In genomic region chr14:21309238-21309636, GRCh38 we compare ENCODE assay signal across 9 cellular contexts. TPM values are rescaled to one million over a fixed set of nuclear protein-coding genes. Genes with fewer than 3 reads are reported as not detected.
DNase-seq lines count a peak whose midpoint lies in the region; ATAC-seq, FAIRE-seq and TF ChIP-seq lines count a peak whose summit lies in the region.
"Had no signal": no experiment of that assay in that cellular context is flagged by ENCODE, and none has a peak within 500 bp of the region (broad histone marks: within the 10 kb centered on the region; RNA-seq: fewer than 3 reads in every experiment).

No MANE protein-coding gene starts in this region.

- no peaks in the 10 kb centered on the region for H3K27me3 ChIP-seq in keratinocyte (ENCODE audit: control insufficient read depth, extremely low read depth, insufficient read depth, low read length)

- no peaks in the 10 kb centered on the region for H3K9me1 ChIP-seq in keratinocyte (ENCODE audit: control insufficient read depth, extremely low read depth, insufficient read depth, low read length)

- H3K9me3 Mint-ChIP-seq in activated naive CD4-positive, alpha-beta T cell treated with anti-CD3 and anti-CD28 coated beads, Interleukin-2, amount 50 U/mL, for 72 hours = no peaks in the 10 kb centered on the region
- no peaks in the 10 kb centered on the region for H3K9me3 Mint-ChIP-seq in stimulated activated naive CD8-positive, alpha-beta T cell treated with anti-CD3 and anti-CD28 coated beads, Interleukin-15, amount 100 ng/mL, for 72 hours

- peak overlapping the region; percentile 47 for H3K4me2 ChIP-seq in keratinocyte (ENCODE audit: control insufficient read depth, extremely low read depth, insufficient read depth, low read depth, low read length)

- peaks cover 26% of the 10 kb centered on the region for H3K4me1 Mint-ChIP-seq in stimulated activated naive CD8-positive, alpha-beta T cell treated with anti-CD3 and anti-CD28 coated beads, Interleukin-15, amount 100 ng/mL, for 72 hours

- no peak for FAIRE-seq in keratinocyte (lab: Jason Lieb, UNC)

- peak overlapping the region; percentile 77 to 79 for H3K4me3 Mint-ChIP-seq in stimulated activated naive CD8-positive, alpha-beta T cell treated with anti-CD3 and anti-CD28 coated beads, Interleukin-15, amount 100 ng/mL, for 72 hours

- H4K20me1 ChIP-seq in keratinocyte (ENCODE audit: control insufficient read depth, extremely low read depth, insufficient read depth, low read length) = no peaks in the 10 kb centered on the region

- no peak for ATAC-seq in activated naive CD4-positive, alpha-beta T cell treated with anti-CD3 and anti-CD28 coated beads, Interleukin-2, amount 50 U/mL, for 72 hours
- peak; percentile 19 for ATAC-seq in stimulated activated naive CD8-positive, alpha-beta T cell treated with anti-CD3 and anti-CD28 coated beads, Interleukin-15, amount 100 ng/mL, for 72 hours
- ATAC-seq in GM19397 (IDR thresholded peaks at IDR 0.05; ENCODE audit: unreplicated experiment) = no peak

- peak overlapping the region in 2 of 3 experiments; percentile 3 to 22 for H3K4me3 ChIP-seq in keratinocyte (ENCODE audit: control insufficient read depth in 2 of 3, extremely low read depth in 1 of 3, insufficient read depth in 2 of 3, low read depth in 1 of 3, low read length in 3 of 3)

- no peak for TF ChIP-seq CTCF in keratinocyte (optimal IDR thresholded peaks at IDR 0.05 in 1 of 3, IDR thresholded peaks at IDR 0.05 in 1 of 3, conservative IDR thresholded peaks at IDR 0.05 in 1 of 3; ENCODE audit: extremely low read depth in 1 of 3, insufficient read depth in 2 of 3, low read length in 3 of 3)

- H3K9ac ChIP-seq in keratinocyte (ENCODE audit: control insufficient read depth, extremely low read depth, insufficient read depth, low read length) = peak overlapping the region; percentile 80

- no peaks in the 10 kb centered on the region for H3K36me3 ChIP-seq in keratinocyte (ENCODE audit: control insufficient read depth in 2 of 2, extremely low read depth in 1 of 2, insufficient read depth in 2 of 2, low read length in 2 of 2)

- DNase-seq in activated CD4-positive, alpha-beta T cell treated with anti-CD3 and anti-CD28 coated beads for 48 hours = peak; percentile 7
- no peak for DNase-seq in activated CD4-positive, alpha-beta T cell treated with anti-CD3 and anti-CD28 coated beads for 1 hour
- no peak for DNase-seq in activated naive CD4-positive, alpha-beta T cell treated with anti-CD3 and anti-CD28 coated beads, Interleukin-2, amount 50 U/mL, for 72 hours (ENCODE audit: low spot score in 2 of 2)
- DNase-seq in keratinocyte (ENCODE audit: low read depth, low spot score) (no peak), NCI-H1105 (lab: John Stamatoyannopoulos, UW) (no peak), glomerular visceral epithelial cell (ENCODE audit: extremely low spot score) (no peak)
- peak in 1 of 2 donors; percentile 12 for DNase-seq in stimulated activated naive CD8-positive, alpha-beta T cell treated with anti-CD3 and anti-CD28 coated beads, Interleukin-15, amount 100 ng/mL, for 72 hours

- peak overlapping the region; percentile 84 for H2AFZ ChIP-seq in keratinocyte (ENCODE audit: control insufficient read depth, low read length)

- dilution Hi-C loops in keratinocyte (cut with MboI; ENCODE audit: extremely low pct_ligation_motif_present, low sequenced_read_pairs) = no loop called here

- no peaks in the 10 kb centered on the region for H3K27me3 Mint-ChIP-seq in stimulated activated naive CD8-positive, alpha-beta T cell treated with anti-CD3 and anti-CD28 coated beads, Interleukin-15, amount 100 ng/mL, for 72 hours

- no peaks in the 10 kb centered on the region for H3K36me3 Mint-ChIP-seq in activated naive CD4-positive, alpha-beta T cell treated with anti-CD3 and anti-CD28 coated beads, Interleukin-2, amount 50 U/mL, for 72 hours

- H3K79me2 ChIP-seq in keratinocyte (ENCODE audit: control insufficient read depth, insufficient read depth, low read length) = no peaks in the 10 kb centered on the region

- peak overlapping the region; percentile 69 to 79 for H3K27ac Mint-ChIP-seq in activated naive CD4-positive, alpha-beta T cell treated with anti-CD3 and anti-CD28 coated beads, Interleukin-2, amount 50 U/mL, for 72 hours
- peak overlapping the region; percentile 82 to 95 for H3K27ac Mint-ChIP-seq in stimulated activated naive CD8-positive, alpha-beta T cell treated with anti-CD3 and anti-CD28 coated beads, Interleukin-15, amount 100 ng/mL, for 72 hours

- H3K27ac ChIP-seq in keratinocyte (ENCODE audit: control insufficient read depth, insufficient read depth, low read length) = peak overlapping the region; percentile 40

- H3K9me3 ChIP-seq in keratinocyte (ENCODE audit: control insufficient read depth, low read depth, low read length) = no peaks in the 10 kb centered on the region

- H3K4me1 ChIP-seq in keratinocyte (ENCODE audit: control insufficient read depth, extremely low read depth, insufficient read depth, low read length) = peaks cover 8% of the 10 kb centered on the region

RNA-seq across cellular contexts. Expression of gene RPGRIP1, which starts 29.4 kb away (rescaled TPM):
- total RNA-seq in activated naive CD4-positive, alpha-beta T cell treated with anti-CD3 and anti-CD28 coated beads, Interleukin-2, amount 50 U/mL, for 72 hours = not detected
- polyA plus RNA-seq in keratinocyte = 0.07 TPM in 1 of 3 replicates, not detected in the others
- not detected for polyA plus RNA-seq in keratinocyte (2011; ENCODE audit: low read depth)
- polyA plus RNA-seq in keratinocyte (2011; cell fraction: cytosol; rRNA removed) = 0.02 and 0.03 TPM in 2 replicates
- 0.05 TPM in 1 of 2 replicates, not detected in the other for polyA plus RNA-seq in keratinocyte (2011; cell fraction: nucleus; rRNA removed)
- not detected in 2 replicates for polyA plus RNA-seq in keratinocyte (2012; ENCODE audit: low replicate concordance)
- 0.23 TPM in 1 of 3 replicates, not detected in the others for polyA minus RNA-seq in keratinocyte
- not detected for polyA minus RNA-seq in keratinocyte (2011; cell fraction: cytosol; rRNA and poly(A)+ RNA removed)
- polyA minus RNA-seq in keratinocyte (2011; cell fraction: nucleus; rRNA and poly(A)+ RNA removed) = not detected in 2 replicates
- polyA plus RNA-seq: BJ had no signal

RNA-seq across cellular contexts. Expression of gene HNRNPC, which starts 40.0 kb away (rescaled TPM):
- total RNA-seq in activated naive CD4-positive, alpha-beta T cell treated with anti-CD3 and anti-CD28 coated beads, Interleukin-2, amount 50 U/mL, for 72 hours = 1,000 to 10,000 TPM in 1 of 2 donors, 100 to 1,000 TPM in 1; 948 to 1,048 TPM
- 624 to 871 TPM (median 786 TPM) in 3 replicates for polyA plus RNA-seq in keratinocyte
- polyA plus RNA-seq in keratinocyte (2011; ENCODE audit: low read depth) = 2,950 TPM
- 414 and 574 TPM in 2 replicates for polyA plus RNA-seq in keratinocyte (2011; cell fraction: cytosol; rRNA removed)
- 390 and 516 TPM in 2 replicates for polyA plus RNA-seq in keratinocyte (2011; cell fraction: nucleus; rRNA removed)
- 567 and 714 TPM in 2 replicates for polyA plus RNA-seq in keratinocyte (2012; ENCODE audit: low replicate concordance)
- 380 to 701 TPM (median 538 TPM) in 3 replicates for polyA minus RNA-seq in keratinocyte
- polyA minus RNA-seq in keratinocyte (2011; cell fraction: cytosol; rRNA and poly(A)+ RNA removed) = 204 TPM
- polyA minus RNA-seq in keratinocyte (2011; cell fraction: nucleus; rRNA and poly(A)+ RNA removed) = 318 and 503 TPM in 2 replicates
